In genomic region chr4:143251348-143251747, GRCh38 we compare ENCODE assay signal across 18 cellular contexts.
"Had no signal": no experiment of that assay in that cellular context is flagged by ENCODE, and none has a peak within 500 bp of the region (broad histone marks: within the 10 kb centered on the region; RNA-seq: fewer than 3 reads in every experiment).

No MANE protein-coding gene starts in this region.

- H3K27ac ChIP-seq: dorsolateral prefrontal cortex, lower lobe of right lung, tibial nerve, uterus had no signal

- H3K27me3 ChIP-seq: dorsolateral prefrontal cortex, tibial nerve, uterus had no signal

- H3K27ac Mint-ChIP-seq: activated CD4-positive, alpha-beta memory T cell treated with anti-CD3 and anti-CD28 coated beads for 36 hours; activated CD4-positive, alpha-beta T cell treated with anti-CD3 and anti-CD28 coated beads for 36 hours; activated naive CD8-positive, alpha-beta T cell treated with anti-CD3 and anti-CD28 coated beads for 36 hours; activated T-helper 17 cell treated with anti-CD3 and anti-CD28 coated beads, Interleukin-2, amount 50 U/mL, for 72 hours; mesothelial cell of epicardium; progenitor cell of endocrine pancreas; T-helper 2 cell treated with Interferon-gamma antibody and Interleukin-4, amounts not matched to agents 5 μg/mL and 100 μg/mL, for 36 hours; WTC11 had no signal

- H3K27me3 Mint-ChIP-seq: activated naive CD8-positive, alpha-beta T cell treated with anti-CD3 and anti-CD28 coated beads for 36 hours; progenitor cell of endocrine pancreas had no signal

- H3K9me3 Mint-ChIP-seq: activated CD4-positive, alpha-beta memory T cell treated with anti-CD3 and anti-CD28 coated beads for 36 hours; activated naive CD8-positive, alpha-beta T cell treated with anti-CD3 and anti-CD28 coated beads for 36 hours; activated T-helper 17 cell treated with anti-CD3 and anti-CD28 coated beads, Interleukin-2, amount 50 U/mL, for 72 hours; T-helper 2 cell treated with Interferon-gamma antibody and Interleukin-4, amounts not matched to agents 5 μg/mL and 100 μg/mL, for 36 hours had no signal

- H3K4me1 Mint-ChIP-seq: activated CD4-positive, alpha-beta T cell treated with anti-CD3 and anti-CD28 coated beads for 36 hours; activated naive CD8-positive, alpha-beta T cell treated with anti-CD3 and anti-CD28 coated beads for 36 hours; activated T-helper 17 cell treated with anti-CD3 and anti-CD28 coated beads, Interleukin-2, amount 50 U/mL, for 72 hours; mesothelial cell of epicardium had no signal

- H3K9me3 ChIP-seq: lower lobe of right lung, tibial nerve, uterus had no signal

- H3K4me3 Mint-ChIP-seq: activated CD4-positive, alpha-beta memory T cell treated with anti-CD3 and anti-CD28 coated beads for 36 hours; activated CD4-positive, alpha-beta T cell treated with anti-CD3 and anti-CD28 coated beads for 36 hours; activated naive CD8-positive, alpha-beta T cell treated with anti-CD3 and anti-CD28 coated beads for 36 hours; activated T-helper 17 cell treated with anti-CD3 and anti-CD28 coated beads, Interleukin-2, amount 50 U/mL, for 72 hours; mesothelial cell of epicardium; T-helper 2 cell treated with Interferon-gamma antibody and Interleukin-4, amounts not matched to agents 5 μg/mL and 100 μg/mL, for 36 hours; WTC11 had no signal

- H3K4me3 ChIP-seq: dorsolateral prefrontal cortex, lower lobe of right lung, tibial nerve, uterus had no signal

- DNase-seq: activated CD4-positive, alpha-beta memory T cell treated with anti-CD3 and anti-CD28 coated beads for 36 hours; activated CD4-positive, alpha-beta T cell treated with anti-CD3 and anti-CD28 coated beads for 36 hours; activated naive CD4-positive, alpha-beta T cell; activated naive CD8-positive, alpha-beta T cell treated with anti-CD3 and anti-CD28 coated beads for 36 hours; activated T-cell treated with anti-CD3 and anti-CD28 coated beads, Interleukin-2, amount 50 U/mL, for 1 hour; amniotic stem cell; dorsolateral prefrontal cortex; lower lobe of right lung; stimulated activated CD4-positive, alpha-beta T cell treated with anti-CD3 and anti-CD28 coated beads, Interleukin-2, amount 100 ng/mL, for 24 hours; stimulated activated naive CD8-positive, alpha-beta T cell treated with anti-CD3 and anti-CD28 coated beads, Interleukin-15, Interleukin-2, amounts not matched to agents 100 U/mL and 50 U/mL, for 24 hours; substantia nigra; uterus had no signal

- H3K36me3 ChIP-seq: lower lobe of right lung, tibial nerve, uterus had no signal

- H3K4me1 ChIP-seq: lower lobe of right lung, uterus had no signal

- H3K36me3 Mint-ChIP-seq: activated CD4-positive, alpha-beta memory T cell treated with anti-CD3 and anti-CD28 coated beads for 36 hours; activated naive CD8-positive, alpha-beta T cell treated with anti-CD3 and anti-CD28 coated beads for 36 hours; mesothelial cell of epicardium; WTC11 had no signal

- ATAC-seq: activated CD4-positive, alpha-beta T cell treated with anti-CD3 and anti-CD28 coated beads for 36 hours; activated T-helper 17 cell treated with anti-CD3 and anti-CD28 coated beads, Interleukin-2, amount 50 U/mL, for 72 hours; lower lobe of right lung; stimulated activated naive CD8-positive, alpha-beta T cell treated with anti-CD3 and anti-CD28 coated beads, Interleukin-15, Interleukin-2, amounts not matched to agents 100 U/mL and 50 U/mL, for 24 hours; WTC11 had no signal
